17 cellular contexts compared by ENCODE assay signal in the genomic region with DNA sequence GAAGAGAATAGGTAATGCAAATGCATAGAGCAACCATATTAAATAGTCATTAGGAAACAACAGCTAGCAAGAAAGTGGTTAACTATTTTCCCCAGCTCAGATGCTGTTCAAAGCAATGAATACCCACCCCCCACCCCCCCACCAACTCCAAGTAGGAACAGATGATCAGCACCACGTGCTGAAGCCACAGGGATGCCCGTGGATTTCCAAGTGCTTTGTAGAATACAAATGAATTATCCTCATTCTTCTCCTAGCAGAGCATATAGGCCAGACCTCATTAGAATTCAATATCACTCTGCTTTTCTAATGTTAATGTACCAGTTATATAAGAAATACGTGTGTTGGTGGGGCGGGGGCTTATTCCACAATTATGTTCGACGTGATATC.
DNase-seq lines count a peak whose midpoint lies in the region; TF ChIP-seq lines count a peak whose summit lies in the region.
"Had no signal": no experiment of that assay in that cellular context is flagged by ENCODE, and none has a peak within 500 bp of the region (broad histone marks: within the 10 kb centered on the region; RNA-seq: fewer than 3 reads in every experiment).

No MANE protein-coding gene starts in this region.

- peak overlapping the region; percentile 96 for H3K27ac Mint-ChIP-seq in glutamatergic neuron (ENCODE audit: unreplicated experiment)
- H3K27ac Mint-ChIP-seq: CD4-positive, alpha-beta memory T cell; naive thymus-derived CD4-positive, alpha-beta T cell; stimulated activated naive CD8-positive, alpha-beta T cell treated with anti-CD3 and anti-CD28 coated beads, Interleukin-15, amount 100 ng/mL, for 72 hours; T-helper 2 cell treated with Interferon-gamma antibody and Interleukin-4, amounts not matched to agents 5 μg/mL and 100 μg/mL, for 36 hours had no signal

- no peaks in the 10 kb centered on the region for H3K4me1 ChIP-seq in breast epithelium

- H3K4me3 ChIP-seq in breast epithelium, result no peak overlapping the region

- no peak overlapping the region for H3K27ac ChIP-seq in breast epithelium

- H3K27me3 Mint-ChIP-seq in glutamatergic neuron (ENCODE audit: unreplicated experiment), result peaks cover 4% of the 10 kb centered on the region

- no peaks in the 10 kb centered on the region for H3K36me3 ChIP-seq in breast epithelium

- H3K4me3 Mint-ChIP-seq in glutamatergic neuron (ENCODE audit: unreplicated experiment), result peak overlapping the region; percentile 57
- H3K4me3 Mint-ChIP-seq: CD4-positive, alpha-beta memory T cell; naive thymus-derived CD4-positive, alpha-beta T cell; stimulated activated naive CD8-positive, alpha-beta T cell treated with anti-CD3 and anti-CD28 coated beads, Interleukin-15, amount 100 ng/mL, for 72 hours; T-helper 2 cell treated with Interferon-gamma antibody and Interleukin-4, amounts not matched to agents 5 μg/mL and 100 μg/mL, for 36 hours had no signal

- peaks cover 2% of the 10 kb centered on the region for H3K9me3 Mint-ChIP-seq in glutamatergic neuron (ENCODE audit: unreplicated experiment)
- H3K9me3 Mint-ChIP-seq: CD4-positive, alpha-beta memory T cell; naive thymus-derived CD4-positive, alpha-beta T cell; stimulated activated naive CD8-positive, alpha-beta T cell treated with anti-CD3 and anti-CD28 coated beads, Interleukin-15, amount 100 ng/mL, for 72 hours; T-helper 2 cell treated with Interferon-gamma antibody and Interleukin-4, amounts not matched to agents 5 μg/mL and 100 μg/mL, for 36 hours had no signal

- H3K4me1 Mint-ChIP-seq in glutamatergic neuron (ENCODE audit: low read depth, unreplicated experiment), result peaks cover 72% of the 10 kb centered on the region
- H3K4me1 Mint-ChIP-seq: CD4-positive, alpha-beta memory T cell; naive thymus-derived CD4-positive, alpha-beta T cell; stimulated activated naive CD8-positive, alpha-beta T cell treated with anti-CD3 and anti-CD28 coated beads, Interleukin-15, amount 100 ng/mL, for 72 hours had no signal

- no peak for TF ChIP-seq POLR2A in breast epithelium (IDR thresholded peaks at IDR 0.05)

- no peaks in the 10 kb centered on the region for H3K9me3 ChIP-seq in breast epithelium

- H3K27me3 ChIP-seq in breast epithelium, result no peaks in the 10 kb centered on the region

- TF ChIP-seq CTCF in glutamatergic neuron (IDR thresholded peaks at IDR 0.05; ENCODE audit: partially characterized antibody, unreplicated experiment) (no peak), breast epithelium (IDR thresholded peaks at IDR 0.05) (no peak)

- intact Hi-C loops in breast epithelium (cut with DNase I; ENCODE audit: low total_unique reads), result loop anchor here (10.0 kb wide), 1 partner anchor 1466 kb away; no protein-coding TSS in a partner anchor

- no peaks in the 10 kb centered on the region for H3K36me3 Mint-ChIP-seq in glutamatergic neuron (ENCODE audit: unreplicated experiment)
- H3K36me3 Mint-ChIP-seq: CD4-positive, alpha-beta memory T cell; naive thymus-derived CD4-positive, alpha-beta T cell had no signal

- peak; percentile 53 for DNase-seq in COLO668 (lab: John Stamatoyannopoulos, UW; ENCODE audit: unreplicated experiment)
- DNase-seq in NCI-H1105 (lab: John Stamatoyannopoulos, UW), result peak; percentile 13
- peak; percentile 95 for DNase-seq in NCI-H748 (lab: John Stamatoyannopoulos, UW; ENCODE audit: unreplicated experiment)
- peak; percentile 22 for DNase-seq in glutamatergic neuron
- no peak for DNase-seq in activated naive CD4-positive, alpha-beta T cell treated with Interleukin-2 at 50 U/mL for 16 hours
- no peak for DNase-seq in breast epithelium (ENCODE audit: low spot score in 2 of 2)
- no peak for DNase-seq in ecto neural progenitor cell (ENCODE audit: low spot score)
- DNase-seq in T-helper 1 cell, result no peak
- DNase-seq: activated T-cell treated with anti-CD3 and anti-CD28 coated beads, Interleukin-2, amount 50 U/mL, for 1 hour; CD4-positive, alpha-beta memory T cell; IMR-90; MV-4-11; naive thymus-derived CD4-positive, alpha-beta T cell; SHP77; stimulated activated CD4-positive, alpha-beta T cell treated with anti-CD3 and anti-CD28 coated beads, Interleukin-15, amount 100 ng/mL, for 24 hours; stimulated activated naive CD8-positive, alpha-beta T cell treated with anti-CD3 and anti-CD28 coated beads, Interleukin-15, amount 100 ng/mL, for 72 hours had no signal

Comparison
In these comparisons a context has a peak if more than half of its experiments do, and no peak if none do; other contexts are left out.
1. DNase-seq: peak in COLO668 (single experiment), NCI-H1105 (single experiment), NCI-H748 (single experiment) and glutamatergic neuron (single experiment); none in activated naive CD4-positive, alpha-beta T cell treated with Interleukin-2 at 50 U/mL for 16 hours (single experiment), breast epithelium (0 of 2), ecto neural progenitor cell (single experiment) and T-helper 1 cell (0 of 5).